In genomic region chr9:114098021-114098659, GRCh38 we compare ENCODE assay signal across 8 cellular contexts. TPM values are rescaled to one million over a fixed set of nuclear protein-coding genes. Genes with fewer than 3 reads are reported as not detected.
DNase-seq lines count a peak whose midpoint lies in the region; ATAC-seq and TF ChIP-seq lines count a peak whose summit lies in the region.

No MANE protein-coding gene starts in this region.

- H3K4me1 Mint-ChIP-seq in naive B cell (peaks cover 13 to 23% (median 14%) of the 10 kb centered on the region in 3 donors), type B pancreatic cell (ENCODE audit: unreplicated experiment) (peaks cover 17% of the 10 kb centered on the region)

- H3K36me3 Mint-ChIP-seq in naive B cell: peaks cover 8 to 17% of the 10 kb centered on the region in 2 donors
- H3K36me3 Mint-ChIP-seq in type B pancreatic cell: peaks cover 4% of the 10 kb centered on the region

- H3K9me3 Mint-ChIP-seq in naive B cell (peaks cover 5 to 15% (median 12%) of the 10 kb centered on the region in 7 donors), type B pancreatic cell (peaks cover 4% of the 10 kb centered on the region)

- DNase-seq in ELR (ENCODE audit: low read depth): peak; percentile 20
- DNase-seq in NCI-H748 (lab: John Stamatoyannopoulos, UW; ENCODE audit: unreplicated experiment): peak; percentile 82
- DNase-seq in epithelial cell of proximal tubule (ENCODE audit: low read depth): no peak
- peak; percentile 20 for DNase-seq in naive B cell
- DNase-seq in hepatic stellate cell (ENCODE audit: low spot score): no peak
- DNase-seq in middle frontal gyrus (ENCODE audit: extremely low spot score, low spot score): no peak
- DNase-seq in type B pancreatic cell (ENCODE audit: extremely low spot score, unreplicated experiment): no peak
- no peak for DNase-seq in NCI-H2107 treated with DMSO at 0.1 percent for 48 hours (lab: John Stamatoyannopoulos, UW; ENCODE audit: unreplicated experiment)

- H3K4me3 ChIP-seq in epithelial cell of proximal tubule (ENCODE audit: low read depth, low read length): peak overlapping the region; percentile 79

- ATAC-seq in naive B cell (ENCODE audit: low read depth in 2 of 2): peak; percentile 69 to 74

- H3K27me3 Mint-ChIP-seq in naive B cell (peaks cover 24 to 73% (median 61%) of the 10 kb centered on the region in 3 donors), type B pancreatic cell (peaks cover 43% of the 10 kb centered on the region)

- H3K27ac Mint-ChIP-seq in naive B cell (peak overlapping the region in 1 of 6 donors; percentile 15), type B pancreatic cell (no peak overlapping the region)

- H3K4me3 Mint-ChIP-seq in naive B cell: peak overlapping the region in 7 of 8 donors; percentile 39 to 84 (median 69)
- no peak overlapping the region for H3K4me3 Mint-ChIP-seq in type B pancreatic cell

- TF ChIP-seq CTCF in epithelial cell of proximal tubule (conservative IDR thresholded peaks at IDR 0.05; ENCODE audit: low read depth, low read length) (no peak), type B pancreatic cell (conservative IDR thresholded peaks at IDR 0.05) (no peak)

RNA-seq across cellular contexts. Expression of gene KIF12, which starts 1.0 kb away (rescaled TPM):
- total RNA-seq in epithelial cell of proximal tubule: 13.5 and 39.3 TPM in 2 replicates
- polyA plus RNA-seq in naive B cell (ENCODE audit: low read depth in 6 of 6): not detected
- 33.2 and 35.9 TPM in 2 replicates for total RNA-seq in type B pancreatic cell (ENCODE audit: low replicate concordance)

RNA-seq across cellular contexts. Expression of gene AMBP, which starts 20.0 kb away (rescaled TPM):
- total RNA-seq in epithelial cell of proximal tubule (not detected in 2 replicates), type B pancreatic cell (ENCODE audit: low replicate concordance) (110 and 230 TPM in 2 replicates)
- polyA plus RNA-seq in naive B cell (ENCODE audit: low read depth in 6 of 6): not detected

RNA-seq across cellular contexts. Expression of gene COL27A1, which starts 57.2 kb away (rescaled TPM):
- total RNA-seq in epithelial cell of proximal tubule (8.5 and 9.1 TPM in 2 replicates), type B pancreatic cell (ENCODE audit: low replicate concordance) (29.5 and 65.1 TPM in 2 replicates)
- under 1 TPM in 1 of 6 donors, not detected in 5; 0.04 TPM for polyA plus RNA-seq in naive B cell (ENCODE audit: low read depth in 6 of 6)

Comparison
In these comparisons a context has a peak if more than half of its experiments do, and no peak if none do; other contexts are left out.
1. DNase-seq: peak in ELR (single experiment), NCI-H748 (single experiment) and naive B cell (single experiment); none in epithelial cell of proximal tubule (single experiment), hepatic stellate cell (single experiment), middle frontal gyrus (single experiment), type B pancreatic cell (single experiment) and NCI-H2107 treated with DMSO at 0.1 percent for 48 hours (single experiment).
2. RNA of gene AMBP, which starts 20.0 kb away (total RNA-seq): 110 to 230 TPM in type B pancreatic cell; not detected in epithelial cell of proximal tubule; every median in the first group is over 100 times any median in the second.